Comparison of ENCODE assay signal across 9 cellular contexts in genomic region chr1:212669102-212669501, GRCh38. TPM values are rescaled to one million over a fixed set of nuclear protein-coding genes. Genes with fewer than 3 reads are reported as not detected.
DNase-seq lines count a peak whose midpoint lies in the region; ATAC-seq and TF ChIP-seq lines count a peak whose summit lies in the region.
"Had no signal": no experiment of that assay in that cellular context is flagged by ENCODE, and none has a peak within 500 bp of the region (broad histone marks: within the 10 kb centered on the region; RNA-seq: fewer than 3 reads in every experiment).

No MANE protein-coding gene starts in this region.

- no peak for ATAC-seq in natural killer cell treated with Interleukin-12 subunit alpha and Interleukin-12 subunit beta and Interleukin-15 and Interleukin-18, amount 100 ng/mL, for 72 hours
- ATAC-seq in natural killer cell, result no peak
- ATAC-seq in GM19463 (IDR thresholded peaks at IDR 0.05; ENCODE audit: unreplicated experiment), result no peak
- no peak for ATAC-seq in stimulated activated naive CD8-positive, alpha-beta T cell treated with anti-CD3 and anti-CD28 coated beads, Interleukin-15, Interleukin-2, amounts not matched to agents 100 U/mL and 50 U/mL, for 24 hours
- ATAC-seq in activated CD8-positive, alpha-beta memory T cell treated with anti-CD3 and anti-CD28 coated beads, Interleukin-2, amount 10 ng/mL, durations not matched to agents 7 days and 5 days, result no peak

- no peak for DNase-seq in natural killer cell treated with Interleukin-12 subunit alpha and Interleukin-12 subunit beta and Interleukin-15 and Interleukin-18, amount 100 ng/mL, for 72 hours (ENCODE audit: low spot score)
- DNase-seq in natural killer cell (no peak), OCI-LY7 (ENCODE audit: low spot score) (peak; percentile 48), fibroblast of pulmonary artery (ENCODE audit: low read depth) (peak; percentile 25), NCI-H1048 (lab: John Stamatoyannopoulos, UW) (no peak)
- DNase-seq in stimulated activated naive CD8-positive, alpha-beta T cell treated with anti-CD3 and anti-CD28 coated beads, Interleukin-15, Interleukin-2, amounts not matched to agents 100 U/mL and 50 U/mL, for 24 hours, result no peak
- no peak for DNase-seq in activated CD8-positive, alpha-beta memory T cell treated with anti-CD3 and anti-CD28 coated beads, Interleukin-2, amount 10 ng/mL, durations not matched to agents 7 days and 5 days
- DNase-seq: adrenal gland had no signal

- intact Hi-C loops in natural killer cell (cut with micrococcal nuclease), result no loop called here
- intact Hi-C loops in OCI-LY7 (cut with micrococcal nuclease; ENCODE audit: unreplicated experiment), result loop anchor here (5.0 kb wide), 2 partner anchors 62 to 93 kb away; partner anchors contain the start of gene ATF3

- H3K9me2 ChIP-seq in OCI-LY7 (ENCODE audit: insufficient read depth, low read length), result no peaks in the 10 kb centered on the region

- H3K27me3 Mint-ChIP-seq in natural killer cell treated with Interleukin-12 subunit alpha and Interleukin-12 subunit beta and Interleukin-15 and Interleukin-18, amount 100 ng/mL, for 72 hours, result peaks cover 13 to 22% of the 10 kb centered on the region in 2 donors
- H3K27me3 Mint-ChIP-seq in natural killer cell (ENCODE audit: low read depth in 2 of 2), result peaks cover 20 to 31% of the 10 kb centered on the region in 2 donors
- no peaks in the 10 kb centered on the region for H3K27me3 Mint-ChIP-seq in activated CD8-positive, alpha-beta memory T cell treated with anti-CD3 and anti-CD28 coated beads, Interleukin-2, amount 10 ng/mL, durations not matched to agents 7 days and 5 days

- H3K27ac Mint-ChIP-seq in natural killer cell treated with Interleukin-12 subunit alpha and Interleukin-12 subunit beta and Interleukin-15 and Interleukin-18, amount 100 ng/mL, for 72 hours, result peak overlapping the region; percentile 7 to 20
- H3K27ac Mint-ChIP-seq in natural killer cell, result no peak overlapping the region
- no peak overlapping the region for H3K27ac Mint-ChIP-seq in activated CD8-positive, alpha-beta memory T cell treated with anti-CD3 and anti-CD28 coated beads, Interleukin-2, amount 10 ng/mL, durations not matched to agents 7 days and 5 days

- no peaks in the 10 kb centered on the region for H3K36me3 ChIP-seq in OCI-LY7 (ENCODE audit: insufficient read depth, low read length)
- H3K36me3 ChIP-seq: adrenal gland had no signal

- no peak overlapping the region for H2AFZ ChIP-seq in OCI-LY7 (ENCODE audit: low read length)

- H3K4me1 ChIP-seq in OCI-LY7 (ENCODE audit: insufficient read depth, low read length, poor library complexity, severe bottlenecking), result peaks cover 17% of the 10 kb centered on the region

- TF ChIP-seq CTCF in natural killer cell (IDR thresholded peaks at IDR 0.05) (no peak), OCI-LY7 (conservative IDR thresholded peaks at IDR 0.05; ENCODE audit: low read length) (peak; percentile 70), fibroblast of pulmonary artery (IDR thresholded peaks at IDR 0.05; ENCODE audit: low read length, missing control alignments) (peak; percentile 10)

- CTCF ChIA-PET in OCI-LY7 (lab: Charles Lee; ENCODE audit: unreplicated experiment), result no interaction called here
- CTCF ChIA-PET in activated CD8-positive, alpha-beta memory T cell treated with anti-CD3 and anti-CD28 coated beads, Interleukin-2, amount 10 ng/mL, durations not matched to agents 7 days and 5 days (lab: Charles Lee), result interaction anchor here (1.3 to 6.4 kb wide), 6 partner anchors 8 to 213 kb away, joined by 3 to 109 read pairs (median 9); partner anchors contain the start of gene BATF3

- H3K4me3 Mint-ChIP-seq in natural killer cell treated with Interleukin-12 subunit alpha and Interleukin-12 subunit beta and Interleukin-15 and Interleukin-18, amount 100 ng/mL, for 72 hours, result no peak overlapping the region
- H3K4me3 Mint-ChIP-seq in natural killer cell, result no peak overlapping the region
- H3K4me3 Mint-ChIP-seq in activated CD8-positive, alpha-beta memory T cell treated with anti-CD3 and anti-CD28 coated beads, Interleukin-2, amount 10 ng/mL, durations not matched to agents 7 days and 5 days, result no peak overlapping the region

- H3K9me3 Mint-ChIP-seq in natural killer cell treated with Interleukin-12 subunit alpha and Interleukin-12 subunit beta and Interleukin-15 and Interleukin-18, amount 100 ng/mL, for 72 hours, result no peaks in the 10 kb centered on the region
- no peaks in the 10 kb centered on the region for H3K9me3 Mint-ChIP-seq in natural killer cell
- no peaks in the 10 kb centered on the region for H3K9me3 Mint-ChIP-seq in activated CD8-positive, alpha-beta memory T cell treated with anti-CD3 and anti-CD28 coated beads, Interleukin-2, amount 10 ng/mL, durations not matched to agents 7 days and 5 days (ENCODE audit: low read depth)

- POLR2A ChIA-PET in OCI-LY7 (lab: Charles Lee), result interaction anchor here (0.8 to 0.9 kb wide), 2 partner anchors 29 to 100 kb away, joined by 3 read pairs; no protein-coding TSS in a partner anchor

- peaks cover 29 to 49% of the 10 kb centered on the region in 2 donors for H3K4me1 Mint-ChIP-seq in natural killer cell treated with Interleukin-12 subunit alpha and Interleukin-12 subunit beta and Interleukin-15 and Interleukin-18, amount 100 ng/mL, for 72 hours (ENCODE audit: low read depth in 2 of 2)
- H3K4me1 Mint-ChIP-seq in natural killer cell, result peaks cover 17 to 28% of the 10 kb centered on the region in 2 donors
- H3K4me1 Mint-ChIP-seq in activated CD8-positive, alpha-beta memory T cell treated with anti-CD3 and anti-CD28 coated beads, Interleukin-2, amount 10 ng/mL, durations not matched to agents 7 days and 5 days, result peaks cover 58% of the 10 kb centered on the region

- H3K4me3 ChIP-seq in OCI-LY7 (ENCODE audit: low read depth, low read length, poor library complexity, severe bottlenecking), result no peak overlapping the region
- H3K4me3 ChIP-seq in fibroblast of pulmonary artery (replicated peaks; ENCODE audit: low read depth, low read length), result no peak overlapping the region
- H3K4me3 ChIP-seq: adrenal gland had no signal

- no peaks in the 10 kb centered on the region for H3K9me3 ChIP-seq in OCI-LY7 (ENCODE audit: low read length)
- H3K9me3 ChIP-seq: adrenal gland had no signal

- H4K20me1 ChIP-seq in OCI-LY7 (ENCODE audit: insufficient read depth, low read length), result no peaks in the 10 kb centered on the region

- H3K27ac ChIP-seq in OCI-LY7 (ENCODE audit: low read depth, low read length, poor library complexity, severe bottlenecking), result no peak overlapping the region

- no peaks in the 10 kb centered on the region for H3K36me3 Mint-ChIP-seq in natural killer cell treated with Interleukin-12 subunit alpha and Interleukin-12 subunit beta and Interleukin-15 and Interleukin-18, amount 100 ng/mL, for 72 hours
- no peaks in the 10 kb centered on the region for H3K36me3 Mint-ChIP-seq in natural killer cell
- no peaks in the 10 kb centered on the region for H3K36me3 Mint-ChIP-seq in activated CD8-positive, alpha-beta memory T cell treated with anti-CD3 and anti-CD28 coated beads, Interleukin-2, amount 10 ng/mL, durations not matched to agents 7 days and 5 days

- BruUV-seq in OCI-LY7 (replicated peaks; lab: Mats Ljungman, UMichigan), result no TSS peak

- no peak overlapping the region for H3K4me2 ChIP-seq in OCI-LY7 (ENCODE audit: low read length)

- no peaks in the 10 kb centered on the region for H3K79me2 ChIP-seq in OCI-LY7 (ENCODE audit: insufficient read depth, low read depth, low read length)

RNA-seq across cellular contexts. Expression of gene BATF3, which starts 30.5 kb away (rescaled TPM):
- total RNA-seq in natural killer cell treated with Interleukin-12 subunit alpha and Interleukin-12 subunit beta and Interleukin-15 and Interleukin-18, amount 100 ng/mL, for 72 hours, result 100 to 1,000 TPM in 1 of 2 donors, 10 to 100 TPM in 1; 46.6 to 137 TPM
- total RNA-seq in natural killer cell, result 1 to 10 TPM in 2 of 3 donors, under 1 TPM in 1; 0.25 to 3.6 (median 1.2) TPM
- total RNA-seq in OCI-LY7 (2014; rRNA removed; shearing (Covaris generic)), result 2.1 and 2.3 TPM in 2 replicates
- total RNA-seq in OCI-LY7 (2022), result 3.1 and 4.2 TPM in 2 replicates
- total RNA-seq in activated CD8-positive, alpha-beta memory T cell treated with anti-CD3 and anti-CD28 coated beads, Interleukin-2, amount 10 ng/mL, durations not matched to agents 7 days and 5 days, result 100 to 1,000 TPM; 109 to 130 TPM

Comparison
In these comparisons a context has a peak if more than half of its experiments do, and no peak if none do; other contexts are left out.
1. H3K27ac Mint-ChIP-seq: peak in natural killer cell treated with Interleukin-12 subunit alpha and Interleukin-12 subunit beta and Interleukin-15 and Interleukin-18, amount 100 ng/mL, for 72 hours (2 of 2); none in natural killer cell (0 of 2) and activated CD8-positive, alpha-beta memory T cell treated with anti-CD3 and anti-CD28 coated beads, Interleukin-2, amount 10 ng/mL, durations not matched to agents 7 days and 5 days (single experiment).
2. RNA of gene BATF3, which starts 30.5 kb away (total RNA-seq): 46.6 to 137 TPM in natural killer cell treated with Interleukin-12 subunit alpha and Interleukin-12 subunit beta and Interleukin-15 and Interleukin-18, amount 100 ng/mL, for 72 hours and 109 to 130 TPM in activated CD8-positive, alpha-beta memory T cell treated with anti-CD3 and anti-CD28 coated beads, Interleukin-2, amount 10 ng/mL, durations not matched to agents 7 days and 5 days; 2.1 to 4.2 TPM in OCI-LY7 and 0.25 to 3.6 TPM in natural killer cell; every median in the first group is over 4 times any median in the second.
3. DNase-seq: peak in OCI-LY7 (single experiment) and fibroblast of pulmonary artery (single experiment); none in natural killer cell treated with Interleukin-12 subunit alpha and Interleukin-12 subunit beta and Interleukin-15 and Interleukin-18, amount 100 ng/mL, for 72 hours (single experiment), natural killer cell (single experiment), stimulated activated naive CD8-positive, alpha-beta T cell treated with anti-CD3 and anti-CD28 coated beads, Interleukin-15, Interleukin-2, amounts not matched to agents 100 U/mL and 50 U/mL, for 24 hours (single experiment), activated CD8-positive, alpha-beta memory T cell treated with anti-CD3 and anti-CD28 coated beads, Interleukin-2, amount 10 ng/mL, durations not matched to agents 7 days and 5 days (single experiment) and NCI-H1048 (single experiment).